Comparison of ENCODE assay signal across 23 cellular contexts in genomic region chr16:708019-708418, GRCh38.
"Had no signal": no experiment of that assay in that cellular context is flagged by ENCODE, and none has a peak within 500 bp of the region (broad histone marks: within the 10 kb centered on the region; RNA-seq: fewer than 3 reads in every experiment).

No MANE protein-coding gene starts in this region.

- H3K27ac ChIP-seq: body of pancreas, coronary artery, left lung, tibial artery, uterus had no signal

- H3K4me3 ChIP-seq: body of pancreas, coronary artery, left lung, tibial artery, uterus had no signal

- H3K36me3 ChIP-seq: left lung, tibial artery, uterus had no signal

- H3K4me1 Mint-ChIP-seq: activated T-helper 17 cell treated with anti-CD3 and anti-CD28 coated beads, Interleukin-2, amount 50 U/mL, for 72 hours; mesothelial cell of epicardium had no signal

- H3K9me3 ChIP-seq: body of pancreas, left lung, tibial artery, uterus had no signal

- H3K36me3 Mint-ChIP-seq: activated naive CD8-positive, alpha-beta T cell treated with anti-CD3 and anti-CD28 coated beads for 36 hours; mesothelial cell of epicardium; natural killer cell treated with Interleukin-12 subunit alpha and Interleukin-12 subunit beta and Interleukin-15 and Interleukin-18, amount 100 ng/mL, for 72 hours had no signal

- DNase-seq: activated B cell treated with CpG ODN at 0.5 μM for 24 hours; activated CD4-positive, alpha-beta T cell treated with anti-CD3 and anti-CD28 coated beads for 4 hours; activated CD8-positive, alpha-beta T cell treated with anti-CD3 and anti-CD28 coated beads for 36 hours; activated naive CD4-positive, alpha-beta T cell; activated naive CD8-positive, alpha-beta T cell treated with anti-CD3 and anti-CD28 coated beads for 36 hours; activated T-cell treated with anti-CD3 and anti-CD28 coated beads, Interleukin-2, amount 50 U/mL, for 1 hour; amniotic stem cell; body of pancreas; central memory CD4-positive, alpha-beta T cell; erythroblast; foreskin melanocyte; islet precursor cell; left lung; occipital lobe; retina; stimulated activated CD8-positive, alpha-beta memory T cell treated with anti-CD3 and anti-CD28 coated beads, Interleukin-4, amount 100 ng/mL, for 48 hours; stimulated activated naive CD4-positive, alpha-beta T cell; tibial artery; uterus had no signal

- H3K27ac Mint-ChIP-seq: activated B cell treated with CpG ODN at 0.5 μM for 24 hours; activated CD8-positive, alpha-beta T cell treated with anti-CD3 and anti-CD28 coated beads for 36 hours; activated naive CD8-positive, alpha-beta T cell treated with anti-CD3 and anti-CD28 coated beads for 36 hours; activated T-helper 17 cell treated with anti-CD3 and anti-CD28 coated beads, Interleukin-2, amount 50 U/mL, for 72 hours; mesothelial cell of epicardium; natural killer cell treated with Interleukin-12 subunit alpha and Interleukin-12 subunit beta and Interleukin-15 and Interleukin-18, amount 100 ng/mL, for 72 hours had no signal

- H3K4me3 Mint-ChIP-seq: activated B cell treated with CpG ODN at 0.5 μM for 24 hours; activated CD8-positive, alpha-beta T cell treated with anti-CD3 and anti-CD28 coated beads for 36 hours; activated naive CD8-positive, alpha-beta T cell treated with anti-CD3 and anti-CD28 coated beads for 36 hours; activated T-helper 17 cell treated with anti-CD3 and anti-CD28 coated beads, Interleukin-2, amount 50 U/mL, for 72 hours; mesothelial cell of epicardium; natural killer cell treated with Interleukin-12 subunit alpha and Interleukin-12 subunit beta and Interleukin-15 and Interleukin-18, amount 100 ng/mL, for 72 hours had no signal

- H3K9me3 Mint-ChIP-seq: activated B cell treated with CpG ODN at 0.5 μM for 24 hours; activated CD8-positive, alpha-beta T cell treated with anti-CD3 and anti-CD28 coated beads for 36 hours; activated naive CD8-positive, alpha-beta T cell treated with anti-CD3 and anti-CD28 coated beads for 36 hours; activated T-helper 17 cell treated with anti-CD3 and anti-CD28 coated beads, Interleukin-2, amount 50 U/mL, for 72 hours; mesothelial cell of epicardium; natural killer cell treated with Interleukin-12 subunit alpha and Interleukin-12 subunit beta and Interleukin-15 and Interleukin-18, amount 100 ng/mL, for 72 hours had no signal
